Comparison of ENCODE assay signal across 13 cellular contexts in genomic region chr22:20000246-20001081, GRCh38. TPM values are rescaled to one million over a fixed set of nuclear protein-coding genes. Genes with fewer than 3 reads are reported as not detected.
A peak's percentile ranks its signal among the peaks of the same experiment; 100 is the strongest.
DNase-seq lines count a peak whose midpoint lies in the region; ATAC-seq and TF ChIP-seq lines count a peak whose summit lies in the region.
"Had no signal": no experiment of that assay in that cellular context is flagged by ENCODE, and none has a peak within 500 bp of the region (broad histone marks: within the 10 kb centered on the region; RNA-seq: fewer than 3 reads in every experiment).

No MANE protein-coding gene starts in this region.

- 72 to 76% methylated on average over 10 of the region's 14 CpGs for WGBS in thyroid gland, 2 donors

- peaks cover 51 to 70% of the 10 kb centered on the region in 2 donors for H3K4me1 ChIP-seq in thyroid gland

- TF ChIP-seq CTCF in VCaP (conservative IDR thresholded peaks at IDR 0.05) = no peak
- no peak for TF ChIP-seq CTCF in thyroid gland (IDR thresholded peaks at IDR 0.05)

- no peaks in the 10 kb centered on the region for H3K27me3 ChIP-seq in thyroid gland
- H3K27me3 ChIP-seq: adrenal gland, tibial artery had no signal

- intact Hi-C loops in thyroid gland (cut with DNase I) = no loop called here

- H3K4me3 ChIP-seq in thyroid gland (replicated peaks in 1 of 3) = no peak overlapping the region
- H3K4me3 ChIP-seq: adrenal gland, tibial artery had no signal

- ATAC-seq in HG02981 (IDR thresholded peaks at IDR 0.05; ENCODE audit: unreplicated experiment) = no peak
- ATAC-seq: activated T-cell treated with anti-CD3 and anti-CD28 coated beads, Interleukin-2, amount 50 U/mL, for 72 hours had no signal

- H3K27ac ChIP-seq in VCaP (peak overlapping the region; percentile 91), thyroid gland (peak overlapping the region; percentile 38 to 58 (median 46))
- H3K27ac ChIP-seq: adrenal gland, tibial artery had no signal

- H3K36me3 ChIP-seq in thyroid gland = no peaks in the 10 kb centered on the region
- H3K36me3 ChIP-seq: adrenal gland, tibial artery had no signal

- DNase-seq in globus pallidus (ENCODE audit: low spot score) = peak; percentile 46
- DNase-seq in medulla oblongata (ENCODE audit: extremely low spot score) = peak; percentile 68
- DNase-seq in thyroid gland = peak; percentile 75 to 81
- DNase-seq in stimulated activated CD4-positive, alpha-beta T cell treated with anti-CD3 and anti-CD28 coated beads, Interleukin-2, amount 100 ng/mL, for 24 hours = no peak
- no peak for DNase-seq in GDM1 (lab: John Stamatoyannopoulos, UW)
- DNase-seq: activated CD4-positive, alpha-beta T cell treated with anti-CD3 and anti-CD28 coated beads, Interleukin-2, amount 50 U/mL, for 4 hours; activated T-cell treated with anti-CD3 and anti-CD28 coated beads, Interleukin-2, amount 50 U/mL, for 72 hours; adrenal gland; CD4-positive, CD25-positive, alpha-beta regulatory T cell; NCI-H2107 had no signal

- TF ChIP-seq POLR2A in thyroid gland (IDR thresholded peaks at IDR 0.05) = no peak

- H3K9me3 ChIP-seq in thyroid gland = no peaks in the 10 kb centered on the region
- H3K9me3 ChIP-seq: adrenal gland, tibial artery had no signal

RNA-seq across cellular contexts. Expression of gene ARVCF, which starts 16.2 kb away (rescaled TPM):
- total RNA-seq in thyroid gland = 100 to 1,000 TPM in 3 of 4 donors, 10 to 100 TPM in 1; 34.5 to 123 (median 111) TPM

RNA-seq across cellular contexts. Expression of gene TANGO2, which starts 20.4 kb away (rescaled TPM):
- 10 to 100 TPM; 50.3 to 82.7 (median 65.2) TPM for total RNA-seq in thyroid gland

RNA-seq across cellular contexts. Expression of gene TXNRD2, which starts 58.8 kb away (rescaled TPM):
- total RNA-seq in thyroid gland = 10 to 100 TPM; 19.5 to 34.5 (median 25.6) TPM

RNA-seq across cellular contexts. Expression of gene COMT, which starts 58.9 kb away (rescaled TPM):
- total RNA-seq in thyroid gland = 100 to 1,000 TPM in 3 of 4 donors, 10 to 100 TPM in 1; 92.6 to 216 (median 138) TPM

Comparison
In these comparisons a context has a peak if more than half of its experiments do, and no peak if none do; other contexts are left out.
1. DNase-seq: peak in globus pallidus (single experiment), medulla oblongata (single experiment) and thyroid gland (2 of 2); none in stimulated activated CD4-positive, alpha-beta T cell treated with anti-CD3 and anti-CD28 coated beads, Interleukin-2, amount 100 ng/mL, for 24 hours (0 of 2) and GDM1 (single experiment).